11 cellular contexts compared by ENCODE assay signal in the genomic region with DNA sequence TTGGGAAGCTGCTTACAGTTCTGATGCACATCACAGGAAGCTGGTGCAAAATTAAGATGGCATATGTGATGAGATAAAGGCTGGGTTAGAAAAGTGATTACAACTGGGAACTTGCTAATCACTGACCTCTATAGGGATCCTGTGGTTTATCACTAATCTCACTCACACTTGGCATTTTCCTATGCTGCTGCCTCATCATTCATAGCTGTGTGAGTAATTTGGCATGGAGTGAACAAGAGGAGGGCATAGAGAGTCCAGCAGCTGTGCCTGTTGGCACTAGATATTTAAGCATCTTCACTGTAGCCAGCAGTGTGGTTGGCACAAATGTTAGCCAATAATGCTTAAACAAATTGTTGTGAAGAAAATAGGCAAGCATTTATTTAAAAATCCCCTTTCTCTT.
DNase-seq lines count a peak whose midpoint lies in the region; ATAC-seq, FAIRE-seq and TF ChIP-seq lines count a peak whose summit lies in the region.
"Had no signal": no experiment of that assay in that cellular context is flagged by ENCODE, and none has a peak within 500 bp of the region (broad histone marks: within the 10 kb centered on the region; RNA-seq: fewer than 3 reads in every experiment).

No MANE protein-coding gene starts in this region.

- no peaks in the 10 kb centered on the region for H3K27me3 ChIP-seq in endothelial cell of umbilical vein (ENCODE audit: control insufficient read depth in 2 of 2, insufficient read depth in 2 of 2, low read length in 2 of 2)
- no peaks in the 10 kb centered on the region for H3K27me3 ChIP-seq in pancreas
- H3K27me3 ChIP-seq: adrenal gland, upper lobe of left lung had no signal

- peaks cover 1% of the 10 kb centered on the region; the same call in 1 of the 2 replicates for H3K27me3 Mint-ChIP-seq in HFFc6 (ENCODE audit: insufficient read depth)

- H3K9ac ChIP-seq in endothelial cell of umbilical vein (replicated peaks; ENCODE audit: extremely low read depth, insufficient read depth, low read length): no peak overlapping the region

- POLR2A ChIA-PET in endothelial cell of umbilical vein (lab: Charles Lee): no interaction called here

- H3K9me3 Mint-ChIP-seq in HFFc6: no peaks in the 10 kb centered on the region

- no peak for TF ChIP-seq POLR2A in endothelial cell of umbilical vein (IDR thresholded peaks at IDR 0.05; ENCODE audit: low read depth, low read length)

- no peaks in the 10 kb centered on the region for H3K36me3 ChIP-seq in endothelial cell of umbilical vein (ENCODE audit: control insufficient read depth in 2 of 2, extremely low read depth in 1 of 2, insufficient read depth in 2 of 2, low read length in 2 of 2)
- no peaks in the 10 kb centered on the region for H3K36me3 ChIP-seq in pancreas
- H3K36me3 ChIP-seq: adrenal gland, upper lobe of left lung had no signal

- no peak overlapping the region for H3K4me3 Mint-ChIP-seq in HFFc6

- H4K20me1 ChIP-seq in endothelial cell of umbilical vein (replicated peaks; ENCODE audit: control insufficient read depth, extremely low read depth, insufficient read depth, low read length): no peaks in the 10 kb centered on the region

- H3K4me1 ChIP-seq in endothelial cell of umbilical vein (ENCODE audit: control insufficient read depth, extremely low read depth, insufficient read depth, low read length) (peaks cover 6% of the 10 kb centered on the region), pancreas (no peaks in the 10 kb centered on the region)

- CTCF ChIA-PET in endothelial cell of umbilical vein (lab: Charles Lee): interaction anchor here (0.8 to 2.2 kb wide), 6 partner anchors 12 to 241 kb away, joined by 3 to 9 read pairs (median 4); a partner anchor contains a TSS

- peaks cover 13% of the 10 kb centered on the region for H3K36me3 Mint-ChIP-seq in HFFc6 (ENCODE audit: low read depth)

- H3K4me1 Mint-ChIP-seq in HFFc6 (ENCODE audit: low read depth): peaks cover 64% of the 10 kb centered on the region

- TF ChIP-seq CTCF in HFFc6 (IDR thresholded peaks at IDR 0.05) (no peak), endothelial cell of umbilical vein (IDR thresholded peaks at IDR 0.05; ENCODE audit: extremely low read depth in 1 of 2, insufficient read depth in 1 of 2, low read depth in 1 of 2, low read length in 2 of 2) (no peak), pancreas (IDR thresholded peaks at IDR 0.05) (no peak)

- peak; percentile 49 for DNase-seq in HFFc6
- peak; percentile 40 for DNase-seq in NCI-H460 (ENCODE audit: extremely low read depth, low read depth)
- DNase-seq in endothelial cell of umbilical vein (ENCODE audit: low read depth, low spot score): peak; percentile 78
- no peak for DNase-seq in pancreas
- no peak for DNase-seq in NCI-H526 treated with DMSO at 0.1 percent for 48 hours (lab: John Stamatoyannopoulos, UW)
- DNase-seq in stimulated activated CD8-positive, alpha-beta memory T cell treated with anti-CD3 and anti-CD28 coated beads, Interleukin-4, amount 100 ng/mL, for 48 hours: no peak
- no peak for DNase-seq in germinal center (ENCODE audit: low spot score)
- DNase-seq: upper lobe of left lung had no signal

- FAIRE-seq in endothelial cell of umbilical vein (lab: Jason Lieb, UNC) (no peak), pancreas (lab: Jason Lieb, UNC) (no peak)

- H3K4me3 ChIP-seq in endothelial cell of umbilical vein (replicated peaks in 1 of 3; ENCODE audit: insufficient read depth in 1 of 3, low read depth in 1 of 3, low read length in 3 of 3) (no peak overlapping the region), pancreas (no peak overlapping the region)
- H3K4me3 ChIP-seq: adrenal gland, upper lobe of left lung had no signal

- H3K79me2 ChIP-seq in endothelial cell of umbilical vein (ENCODE audit: control insufficient read depth, insufficient read depth, low read length): peaks cover 18% of the 10 kb centered on the region

- dilution Hi-C loops in endothelial cell of umbilical vein (cut with MboI; ENCODE audit: extremely low pct_ligation_motif_present, low sequenced_read_pairs): no loop called here

- ATAC-seq in pancreas (peak in 3 of 4 donors; percentile 36 to 63 (median 42)), HG03159 (IDR thresholded peaks at IDR 0.05; ENCODE audit: unreplicated experiment) (no peak)
- ATAC-seq: HCT116 had no signal

- H3K27ac Mint-ChIP-seq in HFFc6: peak overlapping the region; percentile 27

- no peaks in the 10 kb centered on the region for H3K9me1 ChIP-seq in endothelial cell of umbilical vein (replicated peaks; ENCODE audit: control insufficient read depth, extremely low read depth, insufficient read depth, low read length)

- no peak overlapping the region for H3K4me2 ChIP-seq in endothelial cell of umbilical vein (ENCODE audit: insufficient read depth, low read length)

- H2AFZ ChIP-seq in endothelial cell of umbilical vein (ENCODE audit: low read depth, low read length): no peak overlapping the region

- H3K9me3 ChIP-seq in endothelial cell of umbilical vein (replicated peaks; ENCODE audit: control insufficient read depth, insufficient read depth, low read length) (no peaks in the 10 kb centered on the region), pancreas (no peaks in the 10 kb centered on the region)
- H3K9me3 ChIP-seq: adrenal gland, upper lobe of left lung had no signal

- no TSS peak for BruUV-seq in endothelial cell of umbilical vein (replicated peaks; lab: Mats Ljungman, UMichigan)

- intact Hi-C loops in endothelial cell of umbilical vein (cut with micrococcal nuclease) (no loop called here), pancreas (cut with DNase I) (loop anchor here in 1 of 3 donors (5.0 kb wide), 1 partner anchor 149 kb away; no protein-coding TSS in a partner anchor)

- no peak overlapping the region for H3K27ac ChIP-seq in endothelial cell of umbilical vein (ENCODE audit: insufficient read depth, low read depth, low read length)
- H3K27ac ChIP-seq in pancreas: no peak overlapping the region
- H3K27ac ChIP-seq: adrenal gland, upper lobe of left lung had no signal

TF ChIP-seq in endothelial cell of umbilical vein, 7 proteins besides CTCF, POLR2A, EP300 and RAD21:
- TF ChIP-seq GATA2 (IDR thresholded peaks at IDR 0.05; ENCODE audit: insufficient read depth, insufficient read length, low read depth, low read length) (peak; percentile 76), JUN (IDR thresholded peaks at IDR 0.05; ENCODE audit: borderline replicate concordance, insufficient read depth, insufficient read length, low read depth) (no peak)

Comparison
In these comparisons a context has a peak if more than half of its experiments do, and no peak if none do; other contexts are left out.
1. DNase-seq: peak in HFFc6 (single experiment), NCI-H460 (single experiment) and endothelial cell of umbilical vein (single experiment); none in pancreas (0 of 6), NCI-H526 treated with DMSO at 0.1 percent for 48 hours (single experiment), stimulated activated CD8-positive, alpha-beta memory T cell treated with anti-CD3 and anti-CD28 coated beads, Interleukin-4, amount 100 ng/mL, for 48 hours (single experiment) and germinal center (single experiment).